ENCODE assay signal across 12 cellular contexts in genomic region chr5:1930880-1931589, GRCh38. TPM values are rescaled to one million over a fixed set of nuclear protein-coding genes. Genes with fewer than 3 reads are reported as not detected.
DNase-seq lines count a peak whose midpoint lies in the region; ATAC-seq and TF ChIP-seq lines count a peak whose summit lies in the region.
"Had no signal": no experiment of that assay in that cellular context is flagged by ENCODE, and none has a peak within 500 bp of the region (broad histone marks: within the 10 kb centered on the region; RNA-seq: fewer than 3 reads in every experiment).

No MANE protein-coding gene starts in this region.

- H3K23ac ChIP-seq in IMR-90 (ENCODE audit: low read depth, low read length): no peak overlapping the region

- no peak overlapping the region for H3K9ac ChIP-seq in IMR-90 (ENCODE audit: low read depth, low read length)
- H3K9ac ChIP-seq in endocrine pancreas (ENCODE audit: control insufficient read depth, insufficient read depth, low read length): peak overlapping the region; percentile 14

- H4K8ac ChIP-seq in IMR-90 (ENCODE audit: low read depth in 2 of 2, low read length in 2 of 2): no peak overlapping the region

- no peak overlapping the region for H2BK20ac ChIP-seq in IMR-90 (ENCODE audit: low read depth, low read length)

- H4K20me1 ChIP-seq in IMR-90 (ENCODE audit: insufficient read depth, low read length): no peaks in the 10 kb centered on the region

- dilution Hi-C loops in IMR-90 (cut with HindIII; ENCODE audit: low sequenced_read_pairs, unreplicated experiment): no loop called here

- ATAC-seq in IMR-90 (ENCODE audit: low read depth): peak; percentile 56
- peak; percentile 14 for ATAC-seq in stimulated activated naive CD8-positive, alpha-beta T cell treated with anti-CD3 and anti-CD28 coated beads, Interleukin-15, Interleukin-2, amounts not matched to agents 100 U/mL and 50 U/mL, for 24 hours
- ATAC-seq in HG02642 (IDR thresholded peaks at IDR 0.05; ENCODE audit: poor library complexity, unreplicated experiment): no peak
- ATAC-seq: HCT116 had no signal

- H4K5ac ChIP-seq in IMR-90 (ENCODE audit: low read depth, low read length): no peak overlapping the region

- WGBS in IMR-90 (ENCODE audit: extremely low coverage in 2 of 2, insufficient read length in 1 of 2), 2 experiments: 0% methylated on average over 13 of the region's 63 CpGs; no CpG with 5 or more reads in 1 of the 2 experiments
- WGBS in lower leg skin, 2 donors: 0% methylated on average over 21 to 31 of the region's 63 CpGs

- no peak overlapping the region for H3K56ac ChIP-seq in IMR-90 (ENCODE audit: extremely low read depth, insufficient read depth, low read length)

- TF ChIP-seq POLR2A in IMR-90 (IDR thresholded peaks at IDR 0.05; ENCODE audit: low read depth, low read length): no peak
- TF ChIP-seq POLR2A in lower leg skin (IDR thresholded peaks at IDR 0.05): no peak

- H2AK9ac ChIP-seq in IMR-90 (replicated peaks; ENCODE audit: low read depth, low read length, poor library complexity): no peak overlapping the region

- in situ Hi-C loops in IMR-90 (cut with MboI; ENCODE audit: low sequenced_read_pairs): no loop called here
- in situ Hi-C loops in brain microvascular endothelial cell (cut with HindIII; ENCODE audit: low pct_ligation_motif_present, low sequenced_read_pairs): no loop called here

- H3K9me3 ChIP-seq in IMR-90 (ENCODE audit: control insufficient read depth, insufficient read depth, low read length) (no peaks in the 10 kb centered on the region; the same call in 1 of the 2 replicates), endocrine pancreas (ENCODE audit: control insufficient read depth, low read length) (no peaks in the 10 kb centered on the region)

- H3K9me1 ChIP-seq in IMR-90 (ENCODE audit: insufficient read depth, low read length): no peaks in the 10 kb centered on the region

- H3K36me3 ChIP-seq in IMR-90 (ENCODE audit: control insufficient read depth, insufficient read depth, low read length) (no peaks in the 10 kb centered on the region), endocrine pancreas (ENCODE audit: control insufficient read depth, insufficient read depth, low read length) (no peaks in the 10 kb centered on the region), brain microvascular endothelial cell (replicated peaks) (no peaks in the 10 kb centered on the region)

- H2BK15ac ChIP-seq in IMR-90 (ENCODE audit: low read depth, low read length): no peak overlapping the region

- CTCF ChIA-PET in IMR-90 (lab: Yijun Ruan, JAX): no interaction called here

- DNase-seq in IMR-90 (no peak), lower leg skin (ENCODE audit: low spot score in 2 of 2) (peak in 1 of 2 donors; percentile 86), NCI-H226 (no peak), brain microvascular endothelial cell (no peak), NAMALWA (ENCODE audit: low spot score) (no peak)
- DNase-seq in stimulated activated naive CD8-positive, alpha-beta T cell treated with anti-CD3 and anti-CD28 coated beads, Interleukin-15, Interleukin-2, amounts not matched to agents 100 U/mL and 50 U/mL, for 24 hours: no peak
- DNase-seq: activated naive CD4-positive, alpha-beta T cell; T-helper 2 cell had no signal

- peak overlapping the region; percentile 32 for H2AFZ ChIP-seq in IMR-90 (replicated peaks; ENCODE audit: low read length, poor library complexity)

- no peak overlapping the region for H3K4me3 ChIP-seq in IMR-90 (ENCODE audit: insufficient read depth, low read depth, low read length)
- no peak overlapping the region for H3K4me3 ChIP-seq in endocrine pancreas (ENCODE audit: control insufficient read depth, insufficient read depth, low read length)
- peak overlapping the region; percentile 4 for H3K4me3 ChIP-seq in lower leg skin (ENCODE audit: low read depth, poor library complexity, severe bottlenecking)
- no peak overlapping the region for H3K4me3 ChIP-seq in brain microvascular endothelial cell (ENCODE audit: low read depth, low read length)

- no peak overlapping the region for H2AK5ac ChIP-seq in IMR-90 (ENCODE audit: low read depth, low read length)

- H3K27me3 ChIP-seq in IMR-90 (ENCODE audit: control insufficient read depth, insufficient read depth, low read length) (peaks cover 11% of the 10 kb centered on the region), endocrine pancreas (ENCODE audit: control insufficient read depth, insufficient read depth, low read length) (peaks cover 14% of the 10 kb centered on the region), brain microvascular endothelial cell (replicated peaks) (peaks cover 15% of the 10 kb centered on the region)

- POLR2A ChIA-PET in IMR-90 (lab: Charles Lee; ENCODE audit: unreplicated experiment): no interaction called here

- TF ChIP-seq RAD21 in IMR-90 (IDR thresholded peaks at IDR 0.05; ENCODE audit: low read length): no peak

- H3K27ac ChIP-seq in IMR-90 (ENCODE audit: insufficient read depth, low read length): no peak overlapping the region
- no peak overlapping the region for H3K27ac ChIP-seq in brain microvascular endothelial cell

- no peak overlapping the region for H3K18ac ChIP-seq in IMR-90 (ENCODE audit: low read depth, low read length)

- no TSS peak for BruUV-seq in IMR-90 (replicated peaks; lab: Mats Ljungman, UMichigan)

- no peak overlapping the region for H2BK5ac ChIP-seq in IMR-90 (ENCODE audit: low read depth, low read length, poor library complexity, severe bottlenecking)

- intact Hi-C loops in IMR-90 (cut with micrococcal nuclease) (no loop called here), lower leg skin (cut with DNase I; ENCODE audit: low total_unique reads) (no loop called here)

- H2BK120ac ChIP-seq in IMR-90 (ENCODE audit: low read depth, low read length): no peak overlapping the region

- no peak overlapping the region for H4K91ac ChIP-seq in IMR-90 (ENCODE audit: insufficient read depth, low read depth, low read length)

- no peak overlapping the region for H3K4me2 ChIP-seq in IMR-90 (ENCODE audit: low read depth, low read length)

- H3K4me1 ChIP-seq in IMR-90 (ENCODE audit: control insufficient read depth, insufficient read depth, low read length) (no peaks in the 10 kb centered on the region), endocrine pancreas (ENCODE audit: control insufficient read depth, insufficient read depth, low read length) (no peaks in the 10 kb centered on the region)

- H3K4ac ChIP-seq in IMR-90 (ENCODE audit: low read depth, low read length): no peak overlapping the region

- no peaks in the 10 kb centered on the region for H3K79me1 ChIP-seq in IMR-90 (ENCODE audit: low read depth in 1 of 2, low read length in 2 of 2)

- no peak overlapping the region for H3K14ac ChIP-seq in IMR-90 (replicated peaks; ENCODE audit: low read depth, low read length)

- no peak for TF ChIP-seq CTCF in IMR-90 (conservative IDR thresholded peaks at IDR 0.05; ENCODE audit: low read depth, low read length)
- no peak for TF ChIP-seq CTCF in lower leg skin (IDR thresholded peaks at IDR 0.05)
- no peak for TF ChIP-seq CTCF in brain microvascular endothelial cell (IDR thresholded peaks at IDR 0.05; ENCODE audit: low read depth, low read length, missing control alignments)

TF ChIP-seq in IMR-90, 13 proteins besides CTCF, POLR2A, EP300 and RAD21:
- TF ChIP-seq CHD1 (IDR thresholded peaks at IDR 0.05; ENCODE audit: low read depth, low read length): no peak

RNA-seq across cellular contexts. Expression of gene IRX4, which starts 48.3 kb away (rescaled TPM):
- total RNA-seq in IMR-90 (2012; rRNA removed): not detected in 2 replicates
- polyA plus RNA-seq in IMR-90 (2012; rRNA removed): not detected in 2 replicates
- 0.04 and 0.07 TPM in 2 replicates for polyA plus RNA-seq in IMR-90 (2012; cell fraction: cytosol; rRNA removed)
- polyA plus RNA-seq in IMR-90 (2012; cell fraction: nucleus; rRNA removed; ENCODE audit: low replicate concordance): 0.18 and 0.25 TPM in 2 replicates
- total RNA-seq in lower leg skin: 10 to 100 TPM; 32.5 to 58.3 (median 48.5) TPM
- total RNA-seq: M059J had no signal

Comparison
In these comparisons a context has a peak if more than half of its experiments do, and no peak if none do; other contexts are left out.
1. RNA of gene IRX4, which starts 48.3 kb away (total RNA-seq): 32.5 to 58.3 TPM in lower leg skin; not detected in IMR-90; every median in the first group is over 10 times any median in the second.